9 cellular contexts compared by ENCODE assay signal in genomic region chr3:4491873-4492239, GRCh38. TPM values are rescaled to one million over a fixed set of nuclear protein-coding genes. Genes with fewer than 3 reads are reported as not detected.
DNase-seq lines count a peak whose midpoint lies in the region; ATAC-seq and TF ChIP-seq lines count a peak whose summit lies in the region.
"Had no signal": no experiment of that assay in that cellular context is flagged by ENCODE, and none has a peak within 500 bp of the region (broad histone marks: within the 10 kb centered on the region; RNA-seq: fewer than 3 reads in every experiment).

No MANE protein-coding gene starts in this region.

- H3K27me3 ChIP-seq in SK-N-SH (ENCODE audit: insufficient read depth) (no peaks in the 10 kb centered on the region), stomach (no peaks in the 10 kb centered on the region)

- H3K9me2 ChIP-seq in SK-N-SH, result no peaks in the 10 kb centered on the region

- H3F3A ChIP-seq in SK-N-SH (replicated peaks; ENCODE audit: insufficient read depth), result peaks cover 3% of the 10 kb centered on the region

- H3K4me3 ChIP-seq in SK-N-SH (ENCODE audit: low read depth in 2 of 2, low read length in 1 of 2) (peak overlapping the region; percentile 92 to 96), iPS-18c (ENCODE audit: insufficient read depth, low read depth, low read length) (peak overlapping the region; percentile 87), stomach (peak overlapping the region; percentile 76 to 96 (median 90))

- H3K9me3 Mint-ChIP-seq in activated naive CD8-positive, alpha-beta T cell (ENCODE audit: low read depth), result no peaks in the 10 kb centered on the region

- peak overlapping the region; percentile 67 for H3K27ac Mint-ChIP-seq in activated naive CD8-positive, alpha-beta T cell

- no peak for TF ChIP-seq RAD21 in SK-N-SH (IDR thresholded peaks at IDR 0.05; ENCODE audit: low read length)

- ATAC-seq in SK-N-SH treated with all-trans-retinoic acid at 6 μM for 48 hours, result no peak

- CTCF ChIA-PET in SK-N-SH (lab: Yijun Ruan, JAX), result interaction anchor here (0.9 to 7.8 kb wide), 5 partner anchors 14 to 142 kb away, joined by 3 to 44 read pairs (median 28); no protein-coding TSS in a partner anchor

- H4K20me1 ChIP-seq in SK-N-SH (ENCODE audit: insufficient read depth), result no peaks in the 10 kb centered on the region

- peak overlapping the region; percentile 86 for H2AFZ ChIP-seq in SK-N-SH (ENCODE audit: low read depth)

- no peaks in the 10 kb centered on the region for H3K27me3 Mint-ChIP-seq in activated naive CD8-positive, alpha-beta T cell

- whole genome bisulfite sequencing in SK-N-SH (ENCODE audit: low lambda C conversion rate), result 13% methylated on average over 7 of the region's 7 CpGs
- 14 to 25% (median 20%) methylated on average over 7 of the region's 7 CpGs for WGBS in stomach, 5 donors

- H3K9me3 ChIP-seq in SK-N-SH, result no peaks in the 10 kb centered on the region
- H3K9me3 ChIP-seq in iPS-18c (ENCODE audit: control insufficient read depth, insufficient read depth, low read length), result no peaks in the 10 kb centered on the region
- no peaks in the 10 kb centered on the region for H3K9me3 ChIP-seq in stomach

- peak overlapping the region; percentile 69; the same call in 1 of the 2 replicates for H3K9ac ChIP-seq in SK-N-SH

- peak overlapping the region; percentile 97 for H3K4me3 Mint-ChIP-seq in activated naive CD8-positive, alpha-beta T cell

- peaks cover 6% of the 10 kb centered on the region for H3K36me3 Mint-ChIP-seq in activated naive CD8-positive, alpha-beta T cell

- no peak for DNase-seq in SK-N-SH
- no peak for DNase-seq in stomach
- no peak for DNase-seq in T-helper 9 cell
- DNase-seq in KG1 (lab: John Stamatoyannopoulos, UW), result no peak
- DNase-seq in HuH-7.5 (ENCODE audit: low spot score), result no peak
- DNase-seq: activated CD8-positive, alpha-beta memory T cell treated with anti-CD3 and anti-CD28 coated beads for 24 hours had no signal

- H3K27ac ChIP-seq in SK-N-SH (ENCODE audit: low read depth in 2 of 2, low read length in 1 of 2) (peak overlapping the region; percentile 39 to 92; a peak in 3 of 4 replicates), stomach (peak overlapping the region in 4 of 5 donors; percentile 89 to 94 (median 92))

- H3K36me3 ChIP-seq in SK-N-SH (replicated peaks in 1 of 2; ENCODE audit: control insufficient read depth in 1 of 2, insufficient read depth in 2 of 2, low read length in 1 of 2) (no peaks in the 10 kb centered on the region), stomach (no peaks in the 10 kb centered on the region)

- H3K4me2 ChIP-seq in SK-N-SH, result peak overlapping the region; percentile 99

- TF ChIP-seq EP300 in SK-N-SH (IDR thresholded peaks at IDR 0.05; ENCODE audit: borderline replicate concordance in 1 of 2, low read depth in 1 of 2, low read length in 1 of 2), result no peak
- no peak for TF ChIP-seq EP300 in stomach (IDR thresholded peaks at IDR 0.05)

- POLR2A ChIA-PET in SK-N-SH (lab: Yijun Ruan, JAX), result interaction anchor here (0.6 to 3.2 kb wide), 8 partner anchors 12 to 686 kb away, joined by 3 to 49 read pairs (median 12); partner anchors contain the start of gene SUMF1

- no peak for TF ChIP-seq POLR2A in stomach (IDR thresholded peaks at IDR 0.05)

- intact Hi-C loops in stomach (cut with DNase I; ENCODE audit: low total_unique reads), result loop anchor here (5.0 kb wide), 1 partner anchor 140 kb away; no protein-coding TSS in a partner anchor

- H3K4me1 ChIP-seq in SK-N-SH (ENCODE audit: control insufficient read depth in 1 of 2, insufficient read depth in 2 of 2, low read depth in 1 of 2, low read length in 1 of 2) (peaks cover 0 to 21% of the 10 kb centered on the region in 2 experiments; a peak in 2 of 4 replicates), stomach (peaks cover 6 to 51% (median 45%) of the 10 kb centered on the region in 4 donors)

- H3K4me1 Mint-ChIP-seq in activated naive CD8-positive, alpha-beta T cell (ENCODE audit: low read depth), result peaks cover 34% of the 10 kb centered on the region

- H3K79me2 ChIP-seq in SK-N-SH (ENCODE audit: insufficient read depth), result no peaks in the 10 kb centered on the region

- TF ChIP-seq CTCF in SK-N-SH (IDR thresholded peaks at IDR 0.05), result no peak
- TF ChIP-seq CTCF in stomach (IDR thresholded peaks at IDR 0.05), result no peak

TF ChIP-seq in SK-N-SH, 30 proteins besides CTCF, POLR2A, EP300 and RAD21:
- 0 out of 2 replicates have a peak, but pooled peaks have one; percentile 42 for TF ChIP-seq MXI1 (IDR thresholded peaks at IDR 0.05; ENCODE audit: low read depth, low read length)
- TF ChIP-seq REST (IDR thresholded peaks at IDR 0.05; ENCODE audit: low read depth, low read length), result no peak

TF ChIP-seq in SK-N-SH treated with all-trans-retinoic acid at 6 μM for 48 hours, 23 proteins besides CTCF, POLR2A, EP300 and RAD21 (continues in another document):
- no peak for TF ChIP-seq ARNTL (CRISPR knock-in tag; IDR thresholded peaks at IDR 0.05; ENCODE audit: borderline replicate concordance, low read depth)
- no peak for TF ChIP-seq SNAI2 (CRISPR knock-in tag; IDR thresholded peaks at IDR 0.05)
- no peak for TF ChIP-seq ZNF565 (CRISPR knock-in tag; conservative IDR thresholded peaks at IDR 0.05; ENCODE audit: low read depth)
- no peak for TF ChIP-seq CREB5 (CRISPR knock-in tag; IDR thresholded peaks at IDR 0.05; ENCODE audit: low read depth)
- TF ChIP-seq POU6F1 (CRISPR knock-in tag; IDR thresholded peaks at IDR 0.05; ENCODE audit: borderline replicate concordance, low read depth), result no peak
- no peak for TF ChIP-seq GLIS3 (CRISPR knock-in tag; IDR thresholded peaks at IDR 0.05)
- no peak for TF ChIP-seq ZC3H10 (CRISPR knock-in tag; IDR thresholded peaks at IDR 0.05)
- TF ChIP-seq ZNF8 (CRISPR knock-in tag; IDR thresholded peaks at IDR 0.05), result no peak
- TF ChIP-seq ZFP30 (CRISPR knock-in tag; IDR thresholded peaks at IDR 0.05), result no peak
- TF ChIP-seq OSR1 (CRISPR knock-in tag; IDR thresholded peaks at IDR 0.05), result no peak
- no peak; the same call in 1 of the 2 replicates for TF ChIP-seq TCF4 (CRISPR knock-in tag; IDR thresholded peaks at IDR 0.05; ENCODE audit: borderline replicate concordance)
- TF ChIP-seq TOX (CRISPR knock-in tag; IDR thresholded peaks at IDR 0.05; ENCODE audit: borderline replicate concordance), result no peak
- no peak for TF ChIP-seq CSDC2 (CRISPR knock-in tag; IDR thresholded peaks at IDR 0.05)
- TF ChIP-seq PPARA (CRISPR knock-in tag; IDR thresholded peaks at IDR 0.05; ENCODE audit: borderline replicate concordance), result no peak
- no peak for TF ChIP-seq ZFP3 (CRISPR knock-in tag; IDR thresholded peaks at IDR 0.05)
- TF ChIP-seq CSRNP3 (CRISPR knock-in tag; IDR thresholded peaks at IDR 0.05), result no peak
- TF ChIP-seq ZNF70 (CRISPR knock-in tag; IDR thresholded peaks at IDR 0.05), result no peak
- TF ChIP-seq RARB (CRISPR knock-in tag; IDR thresholded peaks at IDR 0.05), result no peak

RNA-seq across cellular contexts. Expression of gene ITPR1, which starts 1.3 kb away (rescaled TPM):
- polyA plus RNA-seq in SK-N-SH (2012; rRNA removed), result 5.9 and 8.0 TPM in 2 replicates
- polyA plus RNA-seq in SK-N-SH (2012; cell fraction: cytosol; rRNA removed), result 7.1 and 7.3 TPM in 2 replicates
- 6.9 and 14.0 TPM in 2 replicates for polyA plus RNA-seq in SK-N-SH (2012; cell fraction: nucleus; rRNA removed)
- 100 to 1,000 TPM in 2 of 5 donors, 10 to 100 TPM in 3; 23.2 to 192 (median 50.3) TPM for total RNA-seq in stomach
- polyA plus RNA-seq in stomach, result 10 to 100 TPM in 2 of 3 donors, 1 to 10 TPM in 1; 6.6 to 13.2 (median 11.8) TPM

RNA-seq across cellular contexts. Expression of gene SUMF1, which starts 24.8 kb away (rescaled TPM):
- 56.9 and 74.9 TPM in 2 replicates for polyA plus RNA-seq in SK-N-SH (2012; rRNA removed)
- polyA plus RNA-seq in SK-N-SH (2012; cell fraction: cytosol; rRNA removed), result 64.7 and 74.9 TPM in 2 replicates
- polyA plus RNA-seq in SK-N-SH (2012; cell fraction: nucleus; rRNA removed), result 37.0 and 45.0 TPM in 2 replicates
- 100 to 1,000 TPM in 3 of 5 donors, 10 to 100 TPM in 1, 1 to 10 TPM in 1; 9.8 to 170 (median 106) TPM for total RNA-seq in stomach
- polyA plus RNA-seq in stomach, result 10 to 100 TPM in 2 of 3 donors, 1 to 10 TPM in 1; 5.3 to 14.4 (median 12.2) TPM
